In the genomic region with DNA sequence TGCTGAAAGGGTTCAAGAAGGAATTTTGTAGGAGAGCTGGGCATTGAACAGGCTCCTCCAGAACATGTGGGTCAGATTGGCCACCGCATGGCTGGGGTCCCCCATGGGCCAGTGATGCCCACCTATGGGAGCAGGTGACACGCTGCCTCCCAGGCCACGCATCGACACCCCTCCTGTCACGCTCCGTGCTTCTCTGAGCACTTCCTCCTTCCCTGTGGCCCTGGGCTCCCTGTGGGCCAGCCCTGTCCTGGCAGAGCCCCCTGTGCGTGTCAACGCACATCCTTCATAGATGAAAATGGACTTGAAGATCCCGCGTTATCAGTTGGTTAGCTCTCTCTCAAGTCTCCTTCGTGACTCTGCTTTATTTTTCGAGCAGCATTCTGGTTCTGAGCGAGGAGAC, we compare ENCODE assay signal across 19 cellular contexts.
DNase-seq lines count a peak whose midpoint lies in the region; ATAC-seq and TF ChIP-seq lines count a peak whose summit lies in the region.
"Had no signal": no experiment of that assay in that cellular context is flagged by ENCODE, and none has a peak within 500 bp of the region (broad histone marks: within the 10 kb centered on the region; RNA-seq: fewer than 3 reads in every experiment).

No MANE protein-coding gene starts in this region.

- no peak overlapping the region for H3K4me3 ChIP-seq in esophagus squamous epithelium
- H3K4me3 ChIP-seq: SJCRH30 had no signal

- no peak for DNase-seq in activated CD8-positive, alpha-beta T cell treated with anti-CD3 and anti-CD28 coated beads for 36 hours
- no peak for DNase-seq in activated CD8-positive, alpha-beta T cell treated with anti-CD3 and anti-CD28 coated beads, Interleukin-2, amount 10 ng/mL, durations not matched to agents 7 days and 5 days
- no peak for DNase-seq in CD14-positive monocyte (ENCODE audit: low spot score)
- no peak for DNase-seq in WTC11 (ENCODE audit: low spot score)
- DNase-seq in progenitor cell of endocrine pancreas (ENCODE audit: low spot score, unreplicated experiment): no peak
- no peak for DNase-seq in Kasumi-1 (lab: John Stamatoyannopoulos, UW)
- no peak for DNase-seq in esophagus squamous epithelium (lab: John Stamatoyannopoulos, UW)
- DNase-seq: GDM1; NCI-H2171 treated with DMSO at 0.1 percent for 48 hours; NCI-H748 treated with DMSO at 0.1 percent for 48 hours; OCI-M1; right cardiac atrium; SJCRH30; stimulated activated CD4-positive, alpha-beta T cell treated with anti-CD3 and anti-CD28 coated beads, Interleukin-15, amount 100 ng/mL, for 24 hours; stimulated activated naive CD4-positive, alpha-beta T cell; T1000 had no signal

- no peaks in the 10 kb centered on the region for H3K27me3 Mint-ChIP-seq in activated CD8-positive, alpha-beta T cell treated with anti-CD3 and anti-CD28 coated beads for 36 hours
- H3K27me3 Mint-ChIP-seq in activated CD8-positive, alpha-beta T cell treated with anti-CD3 and anti-CD28 coated beads, Interleukin-2, amount 10 ng/mL, durations not matched to agents 7 days and 5 days (ENCODE audit: low read depth): no peaks in the 10 kb centered on the region
- H3K27me3 Mint-ChIP-seq in CD14-positive monocyte (ENCODE audit: low read depth in 3 of 3) (peaks cover 0 to 6% (median 0%) of the 10 kb centered on the region in 3 donors), WTC11 (ENCODE audit: low read depth) (no peaks in the 10 kb centered on the region), progenitor cell of endocrine pancreas (no peaks in the 10 kb centered on the region)

- peaks cover 4 to 12% (median 6%) of the 10 kb centered on the region in 3 donors for H3K4me1 ChIP-seq in esophagus squamous epithelium

- no peak for ATAC-seq in activated CD8-positive, alpha-beta T cell treated with anti-CD3 and anti-CD28 coated beads for 36 hours
- no peak for ATAC-seq in activated CD8-positive, alpha-beta T cell treated with anti-CD3 and anti-CD28 coated beads, Interleukin-2, amount 10 ng/mL, durations not matched to agents 7 days and 5 days
- ATAC-seq in WTC11 (no peak), GM21528 (IDR thresholded peaks at IDR 0.05; ENCODE audit: low FRiP score, unreplicated experiment) (no peak)
- ATAC-seq: left lobe of liver had no signal

- H3K9me3 Mint-ChIP-seq in activated CD8-positive, alpha-beta T cell treated with anti-CD3 and anti-CD28 coated beads for 36 hours: peaks cover 15% of the 10 kb centered on the region
- H3K9me3 Mint-ChIP-seq in activated CD8-positive, alpha-beta T cell treated with anti-CD3 and anti-CD28 coated beads, Interleukin-2, amount 10 ng/mL, durations not matched to agents 7 days and 5 days (ENCODE audit: insufficient read depth): peaks cover 26% of the 10 kb centered on the region
- H3K9me3 Mint-ChIP-seq in CD14-positive monocyte (peaks cover 0 to 5% (median 0%) of the 10 kb centered on the region in 7 donors), WTC11 (peaks cover 11% of the 10 kb centered on the region), progenitor cell of endocrine pancreas (ENCODE audit: low read depth) (peaks cover 10% of the 10 kb centered on the region)

- peaks cover 64% of the 10 kb centered on the region for H3K4me1 Mint-ChIP-seq in activated CD8-positive, alpha-beta T cell treated with anti-CD3 and anti-CD28 coated beads for 36 hours (ENCODE audit: low read depth)
- peaks cover 86% of the 10 kb centered on the region for H3K4me1 Mint-ChIP-seq in activated CD8-positive, alpha-beta T cell treated with anti-CD3 and anti-CD28 coated beads, Interleukin-2, amount 10 ng/mL, durations not matched to agents 7 days and 5 days (ENCODE audit: low read depth)
- H3K4me1 Mint-ChIP-seq in CD14-positive monocyte: peaks cover 61% of the 10 kb centered on the region
- H3K4me1 Mint-ChIP-seq in WTC11: peaks cover 59% of the 10 kb centered on the region
- H3K4me1 Mint-ChIP-seq in progenitor cell of endocrine pancreas (ENCODE audit: low read depth): peaks cover 13% of the 10 kb centered on the region

- POLR2A ChIA-PET in activated CD8-positive, alpha-beta T cell treated with anti-CD3 and anti-CD28 coated beads for 36 hours (lab: Charles Lee): interaction anchor here (0.6 to 2.3 kb wide), 3 partner anchors 9 to 22 kb away, joined by 3 to 6 read pairs (median 3); no protein-coding TSS in a partner anchor
- POLR2A ChIA-PET in activated CD8-positive, alpha-beta T cell treated with anti-CD3 and anti-CD28 coated beads, Interleukin-2, amount 10 ng/mL, durations not matched to agents 7 days and 5 days (lab: Charles Lee): interaction anchor here (0.8 to 1.1 kb wide), 2 partner anchors 14 to 250 kb away, joined by 3 read pairs; no protein-coding TSS in a partner anchor
- POLR2A ChIA-PET in WTC11 (lab: Charles Lee): no interaction called here

- no peak overlapping the region for H3K27ac ChIP-seq in esophagus squamous epithelium
- H3K27ac ChIP-seq: SJCRH30 had no signal

- 88 to 89% methylated on average over 13 of the region's 13 CpGs for WGBS in esophagus squamous epithelium, 2 donors

- no peak overlapping the region for H3K4me3 Mint-ChIP-seq in activated CD8-positive, alpha-beta T cell treated with anti-CD3 and anti-CD28 coated beads for 36 hours
- no peak overlapping the region for H3K4me3 Mint-ChIP-seq in activated CD8-positive, alpha-beta T cell treated with anti-CD3 and anti-CD28 coated beads, Interleukin-2, amount 10 ng/mL, durations not matched to agents 7 days and 5 days
- H3K4me3 Mint-ChIP-seq in CD14-positive monocyte: no peak overlapping the region
- H3K4me3 Mint-ChIP-seq in WTC11: no peak overlapping the region
- no peak overlapping the region for H3K4me3 Mint-ChIP-seq in progenitor cell of endocrine pancreas (ENCODE audit: low read depth)

- CTCF ChIA-PET in activated CD8-positive, alpha-beta T cell treated with anti-CD3 and anti-CD28 coated beads for 36 hours (lab: Charles Lee): no interaction called here
- CTCF ChIA-PET in activated CD8-positive, alpha-beta T cell treated with anti-CD3 and anti-CD28 coated beads, Interleukin-2, amount 10 ng/mL, durations not matched to agents 7 days and 5 days (lab: Charles Lee): interaction anchor here (1.6 to 1.7 kb wide), 2 partner anchors 16 to 37 kb away, joined by 4 read pairs; no protein-coding TSS in a partner anchor
- CTCF ChIA-PET in WTC11 (lab: Charles Lee): interaction anchor here (0.6 kb wide), 1 partner anchor 55 kb away, joined by 3 read pairs; no protein-coding TSS in a partner anchor

- TF ChIP-seq CTCF in activated CD8-positive, alpha-beta T cell treated with anti-CD3 and anti-CD28 coated beads for 36 hours (IDR thresholded peaks at IDR 0.05): no peak
- no peak for TF ChIP-seq CTCF in CD14-positive monocyte (IDR thresholded peaks at IDR 0.05)
- no peak for TF ChIP-seq CTCF in WTC11 (IDR thresholded peaks at IDR 0.05)
- no peak for TF ChIP-seq CTCF in progenitor cell of endocrine pancreas (IDR thresholded peaks at IDR 0.05; ENCODE audit: unreplicated experiment)
- no peak for TF ChIP-seq CTCF in esophagus squamous epithelium (IDR thresholded peaks at IDR 0.05)

- no peaks in the 10 kb centered on the region for H3K9me3 ChIP-seq in esophagus squamous epithelium
- H3K9me3 ChIP-seq: SJCRH30 had no signal

- H3K27ac Mint-ChIP-seq in activated CD8-positive, alpha-beta T cell treated with anti-CD3 and anti-CD28 coated beads for 36 hours: peak overlapping the region; percentile 86
- H3K27ac Mint-ChIP-seq in activated CD8-positive, alpha-beta T cell treated with anti-CD3 and anti-CD28 coated beads, Interleukin-2, amount 10 ng/mL, durations not matched to agents 7 days and 5 days: no peak overlapping the region
- H3K27ac Mint-ChIP-seq in CD14-positive monocyte (peak overlapping the region in 4 of 7 donors; percentile 14 to 65 (median 34)), WTC11 (peak overlapping the region; percentile 86), progenitor cell of endocrine pancreas (peak overlapping the region; percentile 17)
- H3K27ac Mint-ChIP-seq: activated T-helper 2 cell treated with anti-CD3 and anti-CD28 coated beads, Interferon-gamma antibody, Interleukin-2, Interleukin-4, amounts not matched to agents 10 μg/mL and 5 μg/mL and 100 μg/mL, durations not matched to agents 14 hours and 24 hours and 36 hours had no signal

- peaks cover 26% of the 10 kb centered on the region for H3K36me3 Mint-ChIP-seq in activated CD8-positive, alpha-beta T cell treated with anti-CD3 and anti-CD28 coated beads for 36 hours (ENCODE audit: low read depth)
- peaks cover 66% of the 10 kb centered on the region for H3K36me3 Mint-ChIP-seq in activated CD8-positive, alpha-beta T cell treated with anti-CD3 and anti-CD28 coated beads, Interleukin-2, amount 10 ng/mL, durations not matched to agents 7 days and 5 days (ENCODE audit: low read depth)
- H3K36me3 Mint-ChIP-seq in CD14-positive monocyte: peaks cover 15% of the 10 kb centered on the region in 2 donors
- peaks cover 7% of the 10 kb centered on the region for H3K36me3 Mint-ChIP-seq in WTC11
- H3K36me3 Mint-ChIP-seq in progenitor cell of endocrine pancreas (ENCODE audit: insufficient read depth): peaks cover 10% of the 10 kb centered on the region

- H3K27me3 ChIP-seq in esophagus squamous epithelium: no peaks in the 10 kb centered on the region
- H3K27me3 ChIP-seq: SJCRH30 had no signal

- intact Hi-C loops in activated CD8-positive, alpha-beta T cell treated with anti-CD3 and anti-CD28 coated beads for 36 hours (cut with micrococcal nuclease): no loop called here
- intact Hi-C loops in CD14-positive monocyte (cut with micrococcal nuclease) (no loop called here), esophagus squamous epithelium (cut with DNase I) (no loop called here)

- TF ChIP-seq POLR2A in esophagus squamous epithelium (IDR thresholded peaks at IDR 0.05): no peak

- peaks cover 0 to 24% (median 0%) of the 10 kb centered on the region in 3 donors for H3K36me3 ChIP-seq in esophagus squamous epithelium

TF ChIP-seq in WTC11, 78 proteins besides CTCF, POLR2A, EP300 and RAD21:
- TF ChIP-seq TEAD1 (CRISPR knock-in tag; IDR thresholded peaks at IDR 0.05): no peak
- no peak for TF ChIP-seq NFATC4 (CRISPR knock-in tag; IDR thresholded peaks at IDR 0.05)
- TF ChIP-seq CBFB (CRISPR knock-in tag; IDR thresholded peaks at IDR 0.05; ENCODE audit: low read depth): no peak
- TF ChIP-seq CREM (CRISPR knock-in tag; IDR thresholded peaks at IDR 0.05): no peak
- no peak for TF ChIP-seq SOX15 (CRISPR knock-in tag; IDR thresholded peaks at IDR 0.05)
- TF ChIP-seq EMX1 (CRISPR knock-in tag; IDR thresholded peaks at IDR 0.05): no peak
- TF ChIP-seq GTF2I (CRISPR knock-in tag; conservative IDR thresholded peaks at IDR 0.05): no peak
- no peak for TF ChIP-seq ETV6 (CRISPR knock-in tag; IDR thresholded peaks at IDR 0.05)
TF ChIP-seq in WTC11: peak in this region for 0.
